20 cellular contexts compared by ENCODE assay signal in genomic region chr9:7164440-7165349, GRCh38.
"Had no signal": no experiment of that assay in that cellular context is flagged by ENCODE, and none has a peak within 500 bp of the region (broad histone marks: within the 10 kb centered on the region; RNA-seq: fewer than 3 reads in every experiment).

No MANE protein-coding gene starts in this region.

- H3K27ac Mint-ChIP-seq: activated CD4-positive, alpha-beta memory T cell treated with anti-CD3 and anti-CD28 coated beads, Interleukin-2, amount 10 ng/mL, durations not matched to agents 7 days and 5 days; activated CD8-positive, alpha-beta memory T cell treated with anti-CD3 and anti-CD28 coated beads, Interleukin-2, amount 10 ng/mL, durations not matched to agents 7 days and 5 days; activated naive CD8-positive, alpha-beta T cell treated with anti-CD3 and anti-CD28 coated beads, Interleukin-2, amount 10 ng/mL, durations not matched to agents 7 days and 5 days; neural progenitor cell; T-cell had no signal

- H3K36me3 ChIP-seq: neural progenitor cell had no signal

- DNase-seq: activated CD4-positive, alpha-beta memory T cell treated with anti-CD3 and anti-CD28 coated beads, Interleukin-2, amount 10 ng/mL, durations not matched to agents 7 days and 5 days; activated CD4-positive, alpha-beta T cell treated with anti-CD3 and anti-CD28 coated beads for 48 hours; activated CD4-positive, CD25-positive, alpha-beta regulatory T cell; activated CD8-positive, alpha-beta memory T cell treated with anti-CD3 and anti-CD28 coated beads, Interleukin-2, amount 10 ng/mL, durations not matched to agents 7 days and 5 days; activated naive CD8-positive, alpha-beta T cell treated with anti-CD3 and anti-CD28 coated beads, Interleukin-2, amount 10 ng/mL, durations not matched to agents 7 days and 5 days; amygdala; body of pancreas; caudate nucleus; foreskin melanocyte; hypothalamus; midbrain; right lobe of liver; small intestine; stimulated activated CD4-positive, alpha-beta T cell treated with anti-CD3 and anti-CD28 coated beads, Interleukin-15, amount 100 ng/mL, for 24 hours; stimulated activated CD4-positive, alpha-beta T cell treated with anti-CD3 and anti-CD28 coated beads, Interleukin-4, amount 100 ng/mL, for 1 hour; T-cell; T-helper 9 cell had no signal

- H3K27me3 Mint-ChIP-seq: activated CD4-positive, alpha-beta memory T cell treated with anti-CD3 and anti-CD28 coated beads, Interleukin-2, amount 10 ng/mL, durations not matched to agents 7 days and 5 days; activated CD8-positive, alpha-beta memory T cell treated with anti-CD3 and anti-CD28 coated beads, Interleukin-2, amount 10 ng/mL, durations not matched to agents 7 days and 5 days; activated naive CD8-positive, alpha-beta T cell treated with anti-CD3 and anti-CD28 coated beads, Interleukin-2, amount 10 ng/mL, durations not matched to agents 7 days and 5 days; T-cell had no signal

- H3K4me1 Mint-ChIP-seq: activated CD8-positive, alpha-beta memory T cell treated with anti-CD3 and anti-CD28 coated beads, Interleukin-2, amount 10 ng/mL, durations not matched to agents 7 days and 5 days; activated naive CD8-positive, alpha-beta T cell treated with anti-CD3 and anti-CD28 coated beads, Interleukin-2, amount 10 ng/mL, durations not matched to agents 7 days and 5 days had no signal

- H3K4me1 ChIP-seq: body of pancreas, neural progenitor cell, right lobe of liver had no signal

- H3K4me3 Mint-ChIP-seq: activated CD4-positive, alpha-beta memory T cell treated with anti-CD3 and anti-CD28 coated beads, Interleukin-2, amount 10 ng/mL, durations not matched to agents 7 days and 5 days; activated CD8-positive, alpha-beta memory T cell treated with anti-CD3 and anti-CD28 coated beads, Interleukin-2, amount 10 ng/mL, durations not matched to agents 7 days and 5 days; activated naive CD8-positive, alpha-beta T cell treated with anti-CD3 and anti-CD28 coated beads, Interleukin-2, amount 10 ng/mL, durations not matched to agents 7 days and 5 days; neural progenitor cell; T-cell had no signal

- H3K27me3 ChIP-seq: body of pancreas, neural progenitor cell, right lobe of liver had no signal

- H3K4me3 ChIP-seq: body of pancreas, neural progenitor cell, right lobe of liver, thoracic aorta had no signal

- ATAC-seq: activated CD8-positive, alpha-beta memory T cell treated with anti-CD3 and anti-CD28 coated beads, Interleukin-2, amount 10 ng/mL, durations not matched to agents 7 days and 5 days; body of pancreas; left lobe of liver; right lobe of liver; T-cell had no signal

- H3K9me3 Mint-ChIP-seq: activated CD4-positive, alpha-beta memory T cell treated with anti-CD3 and anti-CD28 coated beads, Interleukin-2, amount 10 ng/mL, durations not matched to agents 7 days and 5 days; activated naive CD8-positive, alpha-beta T cell treated with anti-CD3 and anti-CD28 coated beads, Interleukin-2, amount 10 ng/mL, durations not matched to agents 7 days and 5 days; T-cell had no signal

- H3K9ac ChIP-seq: neural progenitor cell had no signal

- H3K9me3 ChIP-seq: body of pancreas, right lobe of liver, thoracic aorta had no signal

- H3K27ac ChIP-seq: body of pancreas, neural progenitor cell, right lobe of liver, thoracic aorta had no signal
